In the genomic region with DNA sequence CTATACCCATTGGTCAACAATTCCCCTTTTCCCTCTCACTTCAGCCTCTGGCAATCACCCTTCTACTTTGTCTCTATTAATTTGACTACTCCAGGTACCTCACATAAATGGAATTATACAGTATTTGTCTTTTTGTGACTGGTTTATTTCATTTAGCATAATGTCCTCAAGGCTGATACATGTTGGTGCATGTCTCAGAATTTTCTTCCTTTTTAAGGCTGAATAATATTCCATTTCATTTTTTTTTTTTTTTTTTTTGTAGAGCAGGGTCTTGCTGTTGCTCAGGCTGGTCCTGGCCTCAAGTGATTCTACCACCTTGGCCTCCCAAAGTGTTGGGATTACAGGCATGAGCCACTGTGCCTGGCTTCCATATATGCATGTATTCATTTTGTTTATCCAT, we compare ENCODE assay signal across 2 cellular contexts.
TF ChIP-seq lines count a peak whose summit lies in the region.

No MANE protein-coding gene starts in this region.

TF ChIP-seq in SK-N-SH, 30 proteins besides CTCF, POLR2A, EP300 and RAD21:
- TF ChIP-seq NFIC (IDR thresholded peaks at IDR 0.05; ENCODE audit: borderline replicate concordance) = no peak
- no peak for TF ChIP-seq GATA2 (CRISPR knock-in tag; IDR thresholded peaks at IDR 0.05)
- no peak for TF ChIP-seq SMC3 (IDR thresholded peaks at IDR 0.05; ENCODE audit: low read depth, low read length)
- TF ChIP-seq FOXM1 (IDR thresholded peaks at IDR 0.05; ENCODE audit: low read depth) = no peak
- TF ChIP-seq JUND (IDR thresholded peaks at IDR 0.05) = no peak
- TF ChIP-seq POLR2AphosphoS5 (IDR thresholded peaks at IDR 0.05; ENCODE audit: low read depth, low read length) = no peak
- TF ChIP-seq MAX (IDR thresholded peaks at IDR 0.05; ENCODE audit: low read depth) = no peak
- no peak for TF ChIP-seq MXI1 (IDR thresholded peaks at IDR 0.05; ENCODE audit: low read depth, low read length)
- TF ChIP-seq ZBTB33 (IDR thresholded peaks at IDR 0.05; ENCODE audit: borderline replicate concordance, low read depth) = no peak
- TF ChIP-seq FOSL2 (IDR thresholded peaks at IDR 0.05; ENCODE audit: borderline replicate concordance, low read depth) = no peak
- no peak for TF ChIP-seq SIN3A (IDR thresholded peaks at IDR 0.05; ENCODE audit: borderline replicate concordance, low read depth, low read length)

TF ChIP-seq in SK-N-SH treated with all-trans-retinoic acid at 6 μM for 48 hours, 23 proteins besides CTCF, POLR2A, EP300 and RAD21:
- TF ChIP-seq ZFP3 (CRISPR knock-in tag; IDR thresholded peaks at IDR 0.05) = no peak
- no peak for TF ChIP-seq ISL1 (CRISPR knock-in tag; IDR thresholded peaks at IDR 0.05)
